28 cellular contexts compared by ENCODE assay signal in genomic region chr6:38937839-38938613, GRCh38.
"Had no signal": no experiment of that assay in that cellular context is flagged by ENCODE, and none has a peak within 500 bp of the region (broad histone marks: within the 10 kb centered on the region; RNA-seq: fewer than 3 reads in every experiment).

No MANE protein-coding gene starts in this region.

- H3K27ac Mint-ChIP-seq: naive thymus-derived CD4-positive, alpha-beta T cell; natural killer cell; nephron; neural progenitor cell; progenitor cell of endocrine pancreas; stimulated activated effector memory CD8-positive, alpha-beta T cell treated with anti-CD3 and anti-CD28 coated beads, Interleukin-12 subunit alpha, Interleukin-12 subunit beta, amount 100 ng/mL, for 72 hours; stimulated activated naive B cell treated with anti-CD40 and anti-IgM and Interleukin-4, amounts not matched to agents 10 μg/mL and 1 μg/mL and 100 μg/mL, for 72 hours; type B pancreatic cell had no signal

- H3K9me3 ChIP-seq: ovary, psoas muscle, right lobe of liver, sigmoid colon, stomach, testis, tibial artery, transverse colon, upper lobe of right lung, uterus had no signal

- H3K4me2 ChIP-seq: neural progenitor cell had no signal

- DNase-seq: naive thymus-derived CD4-positive, alpha-beta T cell; natural killer cell; occipital lobe; ovary; posterior cingulate gyrus; psoas muscle; right cardiac atrium; right lobe of liver; sigmoid colon; small intestine; stimulated activated CD4-positive, alpha-beta T cell treated with anti-CD3 and anti-CD28 coated beads, Interleukin-15, amount 100 ng/mL, for 24 hours; stimulated activated CD4-positive, alpha-beta T cell treated with anti-CD3 and anti-CD28 coated beads, Interleukin-2, amount 100 ng/mL, for 24 hours; stimulated activated CD4-positive, alpha-beta T cell treated with anti-CD3 and anti-CD28 coated beads, Interleukin-2, amount 100 ng/mL, for 48 hours; stimulated activated CD4-positive, alpha-beta T cell treated with anti-CD3 and anti-CD28 coated beads, Interleukin-4, amount 100 ng/mL, for 24 hours; stimulated activated naive B cell treated with anti-CD40 and anti-IgM and Interleukin-4, amounts not matched to agents 10 μg/mL and 1 μg/mL and 100 μg/mL, for 72 hours; stimulated activated naive CD4-positive, alpha-beta T cell treated with Interleukin-2 at 50 U/mL for 16 hours; stomach; testis; tibial artery; transverse colon; upper lobe of right lung; uterus had no signal

- H3K9me3 Mint-ChIP-seq: natural killer cell; neural progenitor cell; stimulated activated effector memory CD8-positive, alpha-beta T cell treated with anti-CD3 and anti-CD28 coated beads, Interleukin-12 subunit alpha, Interleukin-12 subunit beta, amount 100 ng/mL, for 72 hours; stimulated activated naive B cell treated with anti-CD40 and anti-IgM and Interleukin-4, amounts not matched to agents 10 μg/mL and 1 μg/mL and 100 μg/mL, for 72 hours; type B pancreatic cell had no signal

- H3K36me3 ChIP-seq: neural progenitor cell, ovary, right lobe of liver, sigmoid colon, stomach, tibial artery, transverse colon, upper lobe of right lung, uterus had no signal

- H3K27ac ChIP-seq: neural progenitor cell, ovary, parathyroid adenoma, psoas muscle, right lobe of liver, sigmoid colon, stomach, testis, tibial artery, transverse colon, upper lobe of right lung, uterus had no signal

- H3K4me1 Mint-ChIP-seq: natural killer cell; nephron; stimulated activated effector memory CD8-positive, alpha-beta T cell treated with anti-CD3 and anti-CD28 coated beads, Interleukin-12 subunit alpha, Interleukin-12 subunit beta, amount 100 ng/mL, for 72 hours had no signal

- H3K36me3 Mint-ChIP-seq: naive thymus-derived CD4-positive, alpha-beta T cell; natural killer cell; neural progenitor cell; stimulated activated effector memory CD8-positive, alpha-beta T cell treated with anti-CD3 and anti-CD28 coated beads, Interleukin-12 subunit alpha, Interleukin-12 subunit beta, amount 100 ng/mL, for 72 hours; stimulated activated naive B cell treated with anti-CD40 and anti-IgM and Interleukin-4, amounts not matched to agents 10 μg/mL and 1 μg/mL and 100 μg/mL, for 72 hours; type B pancreatic cell had no signal

- H2AFZ ChIP-seq: neural progenitor cell, parathyroid adenoma had no signal

- H3K27me3 ChIP-seq: neural progenitor cell, ovary, right lobe of liver, sigmoid colon, testis, transverse colon, upper lobe of right lung, uterus had no signal

- H3K9ac ChIP-seq: neural progenitor cell, parathyroid adenoma had no signal

- H3K4me3 ChIP-seq: neural progenitor cell, ovary, psoas muscle, right lobe of liver, sigmoid colon, stomach, testis, tibial artery, transverse colon, upper lobe of right lung, uterus had no signal

- H3K4me3 Mint-ChIP-seq: naive thymus-derived CD4-positive, alpha-beta T cell; natural killer cell; nephron; neural progenitor cell; stimulated activated effector memory CD8-positive, alpha-beta T cell treated with anti-CD3 and anti-CD28 coated beads, Interleukin-12 subunit alpha, Interleukin-12 subunit beta, amount 100 ng/mL, for 72 hours; stimulated activated naive B cell treated with anti-CD40 and anti-IgM and Interleukin-4, amounts not matched to agents 10 μg/mL and 1 μg/mL and 100 μg/mL, for 72 hours; type B pancreatic cell had no signal

- ATAC-seq: naive thymus-derived CD4-positive, alpha-beta T cell; natural killer cell; psoas muscle; right cardiac atrium; right lobe of liver; stimulated activated effector memory CD8-positive, alpha-beta T cell treated with anti-CD3 and anti-CD28 coated beads, Interleukin-12 subunit alpha, Interleukin-12 subunit beta, amount 100 ng/mL, for 72 hours; upper lobe of right lung had no signal

- H3K4me1 ChIP-seq: neural progenitor cell, parathyroid adenoma, psoas muscle, right lobe of liver, sigmoid colon, stomach, testis, tibial artery, transverse colon, upper lobe of right lung, uterus had no signal
